In genomic region chr2:25557179-25558036, GRCh38 we compare ENCODE assay signal across 9 cellular contexts.
DNase-seq lines count a peak whose midpoint lies in the region; ATAC-seq, FAIRE-seq and TF ChIP-seq lines count a peak whose summit lies in the region.
"Had no signal": no experiment of that assay in that cellular context is flagged by ENCODE, and none has a peak within 500 bp of the region (broad histone marks: within the 10 kb centered on the region; RNA-seq: fewer than 3 reads in every experiment).

No MANE protein-coding gene starts in this region.

- H3K36me3 Mint-ChIP-seq in activated T-helper 1 cell treated with anti-CD3 and anti-CD28 coated beads, Interleukin-12 subunit alpha, Interleukin-12 subunit beta, Interleukin-2, Interleukin-4 antibody, amounts not matched to agents 30 ng/mL and 10 ng/mL and 1 ng/mL, durations not matched to agents 14 hours and 24 hours and 36 hours (ENCODE audit: low read depth), result peaks cover 29% of the 10 kb centered on the region

- peaks cover 18% of the 10 kb centered on the region for H3K9me3 Mint-ChIP-seq in activated T-helper 1 cell treated with anti-CD3 and anti-CD28 coated beads, Interleukin-12 subunit alpha, Interleukin-12 subunit beta, Interleukin-2, Interleukin-4 antibody, amounts not matched to agents 30 ng/mL and 10 ng/mL and 1 ng/mL, durations not matched to agents 14 hours and 24 hours and 36 hours

- H3K4me1 ChIP-seq in A549, result no peaks in the 10 kb centered on the region
- no peaks in the 10 kb centered on the region for H3K4me1 ChIP-seq in prostate gland (replicated peaks)

- no peak for TF ChIP-seq CTCF in A549 (IDR thresholded peaks at IDR 0.05)
- TF ChIP-seq CTCF in prostate gland (IDR thresholded peaks at IDR 0.05), result no peak

- peak overlapping the region; percentile 46 for H3K4me3 Mint-ChIP-seq in activated T-helper 1 cell treated with anti-CD3 and anti-CD28 coated beads, Interleukin-12 subunit alpha, Interleukin-12 subunit beta, Interleukin-2, Interleukin-4 antibody, amounts not matched to agents 30 ng/mL and 10 ng/mL and 1 ng/mL, durations not matched to agents 14 hours and 24 hours and 36 hours

- H3K4me2 ChIP-seq in A549, result no peak overlapping the region

- no peak for TF ChIP-seq EP300 in A549 (IDR thresholded peaks at IDR 0.05)

- CTCF ChIA-PET in A549 (lab: Yijun Ruan, JAX), result interaction anchor here (0.6 to 1.5 kb wide), 3 partner anchors 10 to 248 kb away, joined by 4 to 5 read pairs (median 4); no protein-coding TSS in a partner anchor

- peak; percentile 67 for FAIRE-seq in A549 (lab: Jason Lieb, UNC)
- FAIRE-seq in GM12892 (lab: Jason Lieb, UNC), result peak; percentile 83
- FAIRE-seq: colon had no signal

- no peak for DNase-seq in A549 (ENCODE audit: low read depth in 1 of 2, low spot score in 1 of 2)
- no peak for DNase-seq in GM12892 (ENCODE audit: insufficient read length)
- no peak for DNase-seq in activated T-helper 1 cell treated with anti-CD3 and anti-CD28 coated beads, Interleukin-12 subunit alpha, Interleukin-12 subunit beta, Interleukin-2, Interleukin-4 antibody, amounts not matched to agents 30 ng/mL and 10 ng/mL and 1 ng/mL, durations not matched to agents 14 hours and 24 hours and 36 hours (ENCODE audit: low spot score)
- DNase-seq in prostate gland (ENCODE audit: low spot score), result no peak
- no peak for DNase-seq in GM19238 (ENCODE audit: insufficient read length, low spot score)
- no peak for DNase-seq in NCI-H1930 (lab: John Stamatoyannopoulos, UW)

- 85% methylated on average over 6 of the region's 6 CpGs for WGBS in A549 (ENCODE audit: missing lambda C conversion rate)
- WGBS in prostate gland, result 71% methylated on average over 6 of the region's 6 CpGs

- POLR2A ChIA-PET in A549 (lab: Yijun Ruan, JAX), result no interaction called here

- no peaks in the 10 kb centered on the region for H3K9me3 ChIP-seq in A549
- H3K9me3 ChIP-seq in prostate gland, result no peaks in the 10 kb centered on the region

- H3K27ac Mint-ChIP-seq in activated T-helper 1 cell treated with anti-CD3 and anti-CD28 coated beads, Interleukin-12 subunit alpha, Interleukin-12 subunit beta, Interleukin-2, Interleukin-4 antibody, amounts not matched to agents 30 ng/mL and 10 ng/mL and 1 ng/mL, durations not matched to agents 14 hours and 24 hours and 36 hours, result peak overlapping the region; percentile 98

- H3K27me3 ChIP-seq in prostate gland (replicated peaks; ENCODE audit: insufficient read depth), result no peaks in the 10 kb centered on the region

- ATAC-seq in A549 (peak in 1 of 2 experiments; percentile 23; a peak in 1 of 6 replicates), HG03139 (IDR thresholded peaks at IDR 0.05; ENCODE audit: unreplicated experiment) (peak; percentile 30), HG03571 (IDR thresholded peaks at IDR 0.05; ENCODE audit: unreplicated experiment) (no peak)

- H3K27me3 Mint-ChIP-seq in activated T-helper 1 cell treated with anti-CD3 and anti-CD28 coated beads, Interleukin-12 subunit alpha, Interleukin-12 subunit beta, Interleukin-2, Interleukin-4 antibody, amounts not matched to agents 30 ng/mL and 10 ng/mL and 1 ng/mL, durations not matched to agents 14 hours and 24 hours and 36 hours (ENCODE audit: insufficient read depth), result no peaks in the 10 kb centered on the region

- H3K4me1 Mint-ChIP-seq in activated T-helper 1 cell treated with anti-CD3 and anti-CD28 coated beads, Interleukin-12 subunit alpha, Interleukin-12 subunit beta, Interleukin-2, Interleukin-4 antibody, amounts not matched to agents 30 ng/mL and 10 ng/mL and 1 ng/mL, durations not matched to agents 14 hours and 24 hours and 36 hours (ENCODE audit: low read depth), result peaks cover 62% of the 10 kb centered on the region

- H3K27ac ChIP-seq in A549, result no peak overlapping the region
- no peak overlapping the region for H3K27ac ChIP-seq in prostate gland

- H3K36me3 ChIP-seq in prostate gland, result no peaks in the 10 kb centered on the region

- no peak for TF ChIP-seq RAD21 in A549 (conservative IDR thresholded peaks at IDR 0.05 in 1 of 2, IDR thresholded peaks at IDR 0.05 in 1 of 2)

- H3K4me3 ChIP-seq in A549 (no peak overlapping the region), prostate gland (no peak overlapping the region)

- TF ChIP-seq POLR2A in A549 (IDR thresholded peaks at IDR 0.05; ENCODE audit: low read length) (no peak), GM12892 (IDR thresholded peaks at IDR 0.05; ENCODE audit: low read depth, low read length) (no peak), prostate gland (IDR thresholded peaks at IDR 0.05) (no peak)

- intact Hi-C loops in activated T-helper 1 cell treated with anti-CD3 and anti-CD28 coated beads, Interleukin-12 subunit alpha, Interleukin-12 subunit beta, Interleukin-2, Interleukin-4 antibody, amounts not matched to agents 30 ng/mL and 10 ng/mL and 1 ng/mL, durations not matched to agents 14 hours and 24 hours and 36 hours (cut with micrococcal nuclease), result loop anchor here (1.0 kb wide), 11 partner anchors 10 to 321 kb away; partner anchors contain the start of gene ASXL2
- intact Hi-C loops in prostate gland (cut with DNase I), result no loop called here

TF ChIP-seq in A549, 52 proteins besides CTCF, POLR2A, EP300 and RAD21:
- TF ChIP-seq MAZ (IDR thresholded peaks at IDR 0.05; ENCODE audit: borderline replicate concordance, low read depth, low read length), result no peak
